Comparison of ENCODE assay signal across 8 cellular contexts in the genomic region with DNA sequence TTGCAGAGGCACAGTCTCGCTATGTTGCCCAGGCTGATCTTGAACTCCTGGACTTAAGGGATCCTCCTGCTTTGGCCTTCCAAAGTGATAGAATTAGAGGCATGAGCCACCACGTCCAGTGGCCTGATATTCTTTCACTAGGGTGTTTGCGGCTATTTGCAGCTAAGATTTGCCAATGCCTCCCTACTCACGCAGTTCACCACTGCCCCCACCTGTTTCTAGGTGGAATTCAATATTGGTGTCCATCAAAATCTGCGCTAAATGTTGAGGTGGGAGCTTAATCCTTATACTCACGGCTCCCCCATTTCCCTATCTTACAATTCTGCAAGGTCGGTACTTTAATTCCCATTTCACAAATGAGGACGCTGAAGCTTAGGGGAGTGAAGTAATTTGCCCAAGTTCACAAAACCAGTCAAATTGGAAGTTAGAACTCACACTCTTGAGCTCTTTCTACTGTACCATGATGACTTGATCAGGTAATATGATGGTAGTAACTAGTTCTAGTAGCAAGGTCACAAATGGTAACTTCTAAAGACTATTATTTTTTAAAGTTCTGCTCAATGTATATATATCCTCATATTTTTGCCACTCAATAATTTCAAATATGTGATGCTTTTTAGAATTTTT. TPM values are rescaled to one million over a fixed set of nuclear protein-coding genes. Genes with fewer than 3 reads are reported as not detected.
A peak's percentile ranks its signal among the peaks of the same experiment; 100 is the strongest.
DNase-seq lines count a peak whose midpoint lies in the region; ATAC-seq and TF ChIP-seq lines count a peak whose summit lies in the region.

No MANE protein-coding gene starts in this region.

- H3K36me3 Mint-ChIP-seq in CD8-positive, alpha-beta memory T cell = no peaks in the 10 kb centered on the region

- no peaks in the 10 kb centered on the region for H3K27me3 ChIP-seq in CD8-positive, alpha-beta memory T cell (ENCODE audit: insufficient read depth, low read length, poor library complexity, severe bottlenecking)

- no peak overlapping the region for H3K4me3 ChIP-seq in CD8-positive, alpha-beta memory T cell (ENCODE audit: low read length)

- H3K36me3 ChIP-seq in CD8-positive, alpha-beta memory T cell (ENCODE audit: insufficient read depth, low read length) = no peaks in the 10 kb centered on the region

- no peaks in the 10 kb centered on the region for H3K4me1 Mint-ChIP-seq in CD8-positive, alpha-beta memory T cell

- peak; percentile 76 for ATAC-seq in GM19463 (IDR thresholded peaks at IDR 0.05; ENCODE audit: unreplicated experiment)

- CTCF ChIA-PET in CD8-positive, alpha-beta memory T cell (lab: Charles Lee) = no interaction called here

- peak; percentile 37 to 79 for DNase-seq in NCI-H526 (lab: John Stamatoyannopoulos, UW)
- peak; percentile 73 for DNase-seq in dermis blood vessel endothelial cell
- DNase-seq in pons (ENCODE audit: low spot score) = peak; percentile 75
- no peak for DNase-seq in activated CD8-positive, alpha-beta memory T cell treated with anti-CD3 and anti-CD28 coated beads, Interleukin-2, amount 50 U/mL, for 48 hours
- no peak for DNase-seq in CD8-positive, alpha-beta memory T cell
- no peak for DNase-seq in UCSD-AML1 (lab: John Stamatoyannopoulos, UW; ENCODE audit: unreplicated experiment)

- no peak overlapping the region for H3K27ac Mint-ChIP-seq in CD8-positive, alpha-beta memory T cell

- peaks cover 3 to 33% of the 10 kb centered on the region in 2 donors for H3K27me3 Mint-ChIP-seq in CD8-positive, alpha-beta memory T cell

- peak; percentile 91 for TF ChIP-seq CTCF in C4-2B (conservative IDR thresholded peaks at IDR 0.05)

- H3K4me3 Mint-ChIP-seq in CD8-positive, alpha-beta memory T cell = no peak overlapping the region

- H3K27ac ChIP-seq in C4-2B = no peak overlapping the region
- H3K27ac ChIP-seq in CD8-positive, alpha-beta memory T cell (ENCODE audit: low read depth, low read length) = no peak overlapping the region

- H3K9me3 ChIP-seq in CD8-positive, alpha-beta memory T cell (ENCODE audit: low read length) = no peaks in the 10 kb centered on the region

- POLR2A ChIA-PET in CD8-positive, alpha-beta memory T cell (lab: Charles Lee) = no interaction called here

- peaks cover 0 to 1% (median 0%) of the 10 kb centered on the region in 5 donors for H3K9me3 Mint-ChIP-seq in CD8-positive, alpha-beta memory T cell

- H3K4me1 ChIP-seq in CD8-positive, alpha-beta memory T cell (ENCODE audit: insufficient read depth, low read length) = no peaks in the 10 kb centered on the region

RNA-seq across cellular contexts. Expression of gene LRRC9, which starts 22.1 kb away (rescaled TPM):
- total RNA-seq in dermis blood vessel endothelial cell = not detected in 2 replicates
- total RNA-seq in CD8-positive, alpha-beta memory T cell = not detected
- not detected for polyA plus RNA-seq in CD8-positive, alpha-beta memory T cell

RNA-seq across cellular contexts. Expression of gene RTN1, which starts 27.3 kb away (rescaled TPM):
- total RNA-seq in dermis blood vessel endothelial cell = not detected in 2 replicates
- total RNA-seq in CD8-positive, alpha-beta memory T cell = under 1 TPM in 1 of 2 experiments, not detected in 1; 0.13 TPM
- not detected for polyA plus RNA-seq in CD8-positive, alpha-beta memory T cell

Comparison
In these comparisons a context has a peak if more than half of its experiments do, and no peak if none do; other contexts are left out.
1. DNase-seq: peak in NCI-H526 (2 of 2), dermis blood vessel endothelial cell (single experiment) and pons (single experiment); none in activated CD8-positive, alpha-beta memory T cell treated with anti-CD3 and anti-CD28 coated beads, Interleukin-2, amount 50 U/mL, for 48 hours (single experiment), CD8-positive, alpha-beta memory T cell (0 of 5) and UCSD-AML1 (single experiment).